In the genomic region with DNA sequence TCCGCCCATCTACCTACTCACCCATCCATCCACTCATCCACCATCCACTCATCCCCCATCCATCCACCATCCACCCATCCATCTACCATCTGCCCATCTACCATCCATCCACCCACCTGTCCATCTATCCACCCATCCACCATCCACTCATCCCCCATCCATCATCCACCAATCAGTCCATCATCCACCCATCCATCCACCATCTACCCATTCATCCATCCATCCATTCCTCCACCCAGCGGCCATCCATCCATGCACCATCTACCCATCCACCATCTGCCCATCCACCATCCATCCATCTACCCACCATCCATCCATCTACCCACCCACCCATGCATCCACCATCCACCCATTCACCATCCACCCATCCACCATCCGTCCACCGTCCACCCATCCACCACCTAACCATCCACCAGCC, we compare ENCODE assay signal across 1 cellular context.
TF ChIP-seq lines count a peak whose summit lies in the region.

No MANE protein-coding gene starts in this region.

TF ChIP-seq in HEK293, 187 proteins besides CTCF, POLR2A, EP300 and RAD21 (continued from another document and continues in another):
- TF ChIP-seq KLF7 (tag by site-specific recombination; IDR thresholded peaks at IDR 0.05; ENCODE audit: borderline replicate concordance) (no peak), GLIS1 (tag by site-specific recombination; IDR thresholded peaks at IDR 0.05) (no peak), BCL11B (tag by site-specific recombination; IDR thresholded peaks at IDR 0.05; ENCODE audit: low read depth) (no peak; the same call in 1 of the 2 replicates), GFI1B (tag by site-specific recombination; IDR thresholded peaks at IDR 0.05) (no peak), ZNF146 (tag by site-specific recombination; IDR thresholded peaks at IDR 0.05) (no peak), ZNF140 (tag by site-specific recombination; IDR thresholded peaks at IDR 0.05) (no peak), SETDB1 (IDR thresholded peaks at IDR 0.05; ENCODE audit: insufficient read length, low read length) (no peak), ZNF133 (tag by site-specific recombination; IDR thresholded peaks at IDR 0.05) (peak; percentile 53), ZNF660 (tag by site-specific recombination; IDR thresholded peaks at IDR 0.05) (no peak), ZNF221 (tag by site-specific recombination; IDR thresholded peaks at IDR 0.05; ENCODE audit: borderline replicate concordance) (no peak), MEIS1 (CRISPR knock-in tag; IDR thresholded peaks at IDR 0.05; ENCODE audit: borderline replicate concordance) (no peak), ZNF248 (tag by site-specific recombination; IDR thresholded peaks at IDR 0.05) (peak; percentile 38; the same call in 1 of the 2 replicates), FEZF1 (tag by site-specific recombination; IDR thresholded peaks at IDR 0.05) (no peak), ZNF211 (tag by site-specific recombination; IDR thresholded peaks at IDR 0.05; ENCODE audit: low read depth) (no peak), YY1 (tag by site-specific recombination; IDR thresholded peaks at IDR 0.05) (no peak), SCRT1 (tag by site-specific recombination; IDR thresholded peaks at IDR 0.05; ENCODE audit: borderline replicate concordance) (no peak), ZSCAN23 (tag by site-specific recombination; IDR thresholded peaks at IDR 0.05) (0 out of 2 replicates have a peak, but pooled peaks have one; percentile 16), ZNF202 (tag by site-specific recombination; IDR thresholded peaks at IDR 0.05; ENCODE audit: borderline replicate concordance) (no peak), ZNF223 (tag by site-specific recombination; IDR thresholded peaks at IDR 0.05) (no peak), KLF8 (tag by site-specific recombination; IDR thresholded peaks at IDR 0.05) (peak; percentile 54; the same call in 1 of the 2 replicates), REPIN1 (tag by site-specific recombination; IDR thresholded peaks at IDR 0.05; ENCODE audit: low read depth) (no peak), ZNF24 (tag by site-specific recombination; IDR thresholded peaks at IDR 0.05) (no peak), ZNF37A (tag by site-specific recombination; IDR thresholded peaks at IDR 0.05) (no peak), ZNF707 (tag by site-specific recombination; IDR thresholded peaks at IDR 0.05) (peak; percentile 29; the same call in 1 of the 2 replicates), ZNF423 (tag by site-specific recombination; IDR thresholded peaks at IDR 0.05) (no peak), TRIM28 (IDR thresholded peaks at IDR 0.05; ENCODE audit: borderline replicate concordance, low read length) (no peak), ZNF335 (tag by site-specific recombination; conservative IDR thresholded peaks at IDR 0.05) (no peak), OSR2 (tag by site-specific recombination; IDR thresholded peaks at IDR 0.05) (no peak), ZNF341 (tag by site-specific recombination; IDR thresholded peaks at IDR 0.05; ENCODE audit: low read depth) (no peak), ZBTB20 (tag by site-specific recombination; IDR thresholded peaks at IDR 0.05) (no peak), ZNF747 (tag by site-specific recombination; IDR thresholded peaks at IDR 0.05) (no peak), ZNF624 (tag by site-specific recombination; IDR thresholded peaks at IDR 0.05) (no peak), GLI4 (tag by site-specific recombination; IDR thresholded peaks at IDR 0.05) (0 out of 2 replicates have a peak, but pooled peaks have one; percentile 56), ZNF266 (tag by site-specific recombination; IDR thresholded peaks at IDR 0.05; ENCODE audit: low read depth) (peak; percentile 60; the same call in 1 of the 2 replicates)
- TF ChIP-seq, protein P1, sequence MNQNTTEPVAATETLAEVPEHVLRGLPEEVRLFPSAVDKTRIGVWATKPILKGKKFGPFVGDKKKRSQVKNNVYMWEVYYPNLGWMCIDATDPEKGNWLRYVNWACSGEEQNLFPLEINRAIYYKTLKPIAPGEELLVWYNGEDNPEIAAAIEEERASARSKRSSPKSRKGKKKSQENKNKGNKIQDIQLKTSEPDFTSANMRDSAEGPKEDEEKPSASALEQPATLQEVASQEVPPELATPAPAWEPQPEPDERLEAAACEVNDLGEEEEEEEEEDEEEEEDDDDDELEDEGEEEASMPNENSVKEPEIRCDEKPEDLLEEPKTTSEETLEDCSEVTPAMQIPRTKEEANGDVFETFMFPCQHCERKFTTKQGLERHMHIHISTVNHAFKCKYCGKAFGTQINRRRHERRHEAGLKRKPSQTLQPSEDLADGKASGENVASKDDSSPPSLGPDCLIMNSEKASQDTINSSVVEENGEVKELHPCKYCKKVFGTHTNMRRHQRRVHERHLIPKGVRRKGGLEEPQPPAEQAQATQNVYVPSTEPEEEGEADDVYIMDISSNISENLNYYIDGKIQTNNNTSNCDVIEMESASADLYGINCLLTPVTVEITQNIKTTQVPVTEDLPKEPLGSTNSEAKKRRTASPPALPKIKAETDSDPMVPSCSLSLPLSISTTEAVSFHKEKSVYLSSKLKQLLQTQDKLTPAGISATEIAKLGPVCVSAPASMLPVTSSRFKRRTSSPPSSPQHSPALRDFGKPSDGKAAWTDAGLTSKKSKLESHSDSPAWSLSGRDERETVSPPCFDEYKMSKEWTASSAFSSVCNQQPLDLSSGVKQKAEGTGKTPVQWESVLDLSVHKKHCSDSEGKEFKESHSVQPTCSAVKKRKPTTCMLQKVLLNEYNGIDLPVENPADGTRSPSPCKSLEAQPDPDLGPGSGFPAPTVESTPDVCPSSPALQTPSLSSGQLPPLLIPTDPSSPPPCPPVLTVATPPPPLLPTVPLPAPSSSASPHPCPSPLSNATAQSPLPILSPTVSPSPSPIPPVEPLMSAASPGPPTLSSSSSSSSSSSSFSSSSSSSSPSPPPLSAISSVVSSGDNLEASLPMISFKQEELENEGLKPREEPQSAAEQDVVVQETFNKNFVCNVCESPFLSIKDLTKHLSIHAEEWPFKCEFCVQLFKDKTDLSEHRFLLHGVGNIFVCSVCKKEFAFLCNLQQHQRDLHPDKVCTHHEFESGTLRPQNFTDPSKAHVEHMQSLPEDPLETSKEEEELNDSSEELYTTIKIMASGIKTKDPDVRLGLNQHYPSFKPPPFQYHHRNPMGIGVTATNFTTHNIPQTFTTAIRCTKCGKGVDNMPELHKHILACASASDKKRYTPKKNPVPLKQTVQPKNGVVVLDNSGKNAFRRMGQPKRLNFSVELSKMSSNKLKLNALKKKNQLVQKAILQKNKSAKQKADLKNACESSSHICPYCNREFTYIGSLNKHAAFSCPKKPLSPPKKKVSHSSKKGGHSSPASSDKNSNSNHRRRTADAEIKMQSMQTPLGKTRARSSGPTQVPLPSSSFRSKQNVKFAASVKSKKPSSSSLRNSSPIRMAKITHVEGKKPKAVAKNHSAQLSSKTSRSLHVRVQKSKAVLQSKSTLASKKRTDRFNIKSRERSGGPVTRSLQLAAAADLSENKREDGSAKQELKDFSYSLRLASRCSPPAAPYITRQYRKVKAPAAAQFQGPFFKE (tag by site-specific recombination; IDR thresholded peaks at IDR 0.05; ENCODE audit: borderline replicate concordance) = 0 out of 2 replicates have a peak, but pooled peaks have one; percentile 28
- TF ChIP-seq, protein P2, sequence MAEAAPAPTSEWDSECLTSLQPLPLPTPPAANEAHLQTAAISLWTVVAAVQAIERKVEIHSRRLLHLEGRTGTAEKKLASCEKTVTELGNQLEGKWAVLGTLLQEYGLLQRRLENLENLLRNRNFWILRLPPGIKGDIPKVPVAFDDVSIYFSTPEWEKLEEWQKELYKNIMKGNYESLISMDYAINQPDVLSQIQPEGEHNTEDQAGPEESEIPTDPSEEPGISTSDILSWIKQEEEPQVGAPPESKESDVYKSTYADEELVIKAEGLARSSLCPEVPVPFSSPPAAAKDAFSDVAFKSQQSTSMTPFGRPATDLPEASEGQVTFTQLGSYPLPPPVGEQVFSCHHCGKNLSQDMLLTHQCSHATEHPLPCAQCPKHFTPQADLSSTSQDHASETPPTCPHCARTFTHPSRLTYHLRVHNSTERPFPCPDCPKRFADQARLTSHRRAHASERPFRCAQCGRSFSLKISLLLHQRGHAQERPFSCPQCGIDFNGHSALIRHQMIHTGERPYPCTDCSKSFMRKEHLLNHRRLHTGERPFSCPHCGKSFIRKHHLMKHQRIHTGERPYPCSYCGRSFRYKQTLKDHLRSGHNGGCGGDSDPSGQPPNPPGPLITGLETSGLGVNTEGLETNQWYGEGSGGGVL (tag by site-specific recombination; IDR thresholded peaks at IDR 0.05) = 0 out of 2 replicates have a peak, but pooled peaks have one; percentile 16
- TF ChIP-seq, protein P3, sequence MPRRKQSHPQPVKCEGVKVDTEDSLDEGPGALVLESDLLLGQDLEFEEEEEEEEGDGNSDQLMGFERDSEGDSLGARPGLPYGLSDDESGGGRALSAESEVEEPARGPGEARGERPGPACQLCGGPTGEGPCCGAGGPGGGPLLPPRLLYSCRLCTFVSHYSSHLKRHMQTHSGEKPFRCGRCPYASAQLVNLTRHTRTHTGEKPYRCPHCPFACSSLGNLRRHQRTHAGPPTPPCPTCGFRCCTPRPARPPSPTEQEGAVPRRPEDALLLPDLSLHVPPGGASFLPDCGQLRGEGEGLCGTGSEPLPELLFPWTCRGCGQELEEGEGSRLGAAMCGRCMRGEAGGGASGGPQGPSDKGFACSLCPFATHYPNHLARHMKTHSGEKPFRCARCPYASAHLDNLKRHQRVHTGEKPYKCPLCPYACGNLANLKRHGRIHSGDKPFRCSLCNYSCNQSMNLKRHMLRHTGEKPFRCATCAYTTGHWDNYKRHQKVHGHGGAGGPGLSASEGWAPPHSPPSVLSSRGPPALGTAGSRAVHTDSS (tag by site-specific recombination; IDR thresholded peaks at IDR 0.05) = no peak
- TF ChIP-seq, protein P4, sequence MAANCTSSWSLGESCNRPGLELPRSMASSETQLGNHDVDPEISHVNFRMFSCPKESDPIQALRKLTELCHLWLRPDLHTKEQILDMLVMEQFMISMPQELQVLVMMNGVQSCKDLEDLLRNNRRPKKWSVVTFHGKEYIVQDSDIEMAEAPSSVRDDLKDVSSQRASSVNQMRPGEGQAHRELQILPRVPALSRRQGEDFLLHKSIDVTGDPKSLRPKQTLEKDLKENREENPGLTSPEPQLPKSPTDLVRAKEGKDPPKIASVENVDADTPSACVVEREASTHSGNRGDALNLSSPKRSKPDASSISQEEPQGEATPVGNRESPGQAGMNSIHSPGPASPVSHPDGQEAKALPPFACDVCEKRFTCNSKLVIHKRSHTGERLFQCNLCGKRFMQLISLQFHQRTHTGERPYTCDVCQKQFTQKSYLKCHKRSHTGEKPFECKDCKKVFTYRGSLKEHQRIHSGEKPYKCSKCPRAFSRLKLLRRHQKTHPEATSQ (tag by site-specific recombination; IDR thresholded peaks at IDR 0.05) = no peak
- TF ChIP-seq, protein P5, sequence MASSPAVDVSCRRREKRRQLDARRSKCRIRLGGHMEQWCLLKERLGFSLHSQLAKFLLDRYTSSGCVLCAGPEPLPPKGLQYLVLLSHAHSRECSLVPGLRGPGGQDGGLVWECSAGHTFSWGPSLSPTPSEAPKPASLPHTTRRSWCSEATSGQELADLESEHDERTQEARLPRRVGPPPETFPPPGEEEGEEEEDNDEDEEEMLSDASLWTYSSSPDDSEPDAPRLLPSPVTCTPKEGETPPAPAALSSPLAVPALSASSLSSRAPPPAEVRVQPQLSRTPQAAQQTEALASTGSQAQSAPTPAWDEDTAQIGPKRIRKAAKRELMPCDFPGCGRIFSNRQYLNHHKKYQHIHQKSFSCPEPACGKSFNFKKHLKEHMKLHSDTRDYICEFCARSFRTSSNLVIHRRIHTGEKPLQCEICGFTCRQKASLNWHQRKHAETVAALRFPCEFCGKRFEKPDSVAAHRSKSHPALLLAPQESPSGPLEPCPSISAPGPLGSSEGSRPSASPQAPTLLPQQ (tag by site-specific recombination; IDR thresholded peaks at IDR 0.05) = no peak
- TF ChIP-seq, protein P6, sequence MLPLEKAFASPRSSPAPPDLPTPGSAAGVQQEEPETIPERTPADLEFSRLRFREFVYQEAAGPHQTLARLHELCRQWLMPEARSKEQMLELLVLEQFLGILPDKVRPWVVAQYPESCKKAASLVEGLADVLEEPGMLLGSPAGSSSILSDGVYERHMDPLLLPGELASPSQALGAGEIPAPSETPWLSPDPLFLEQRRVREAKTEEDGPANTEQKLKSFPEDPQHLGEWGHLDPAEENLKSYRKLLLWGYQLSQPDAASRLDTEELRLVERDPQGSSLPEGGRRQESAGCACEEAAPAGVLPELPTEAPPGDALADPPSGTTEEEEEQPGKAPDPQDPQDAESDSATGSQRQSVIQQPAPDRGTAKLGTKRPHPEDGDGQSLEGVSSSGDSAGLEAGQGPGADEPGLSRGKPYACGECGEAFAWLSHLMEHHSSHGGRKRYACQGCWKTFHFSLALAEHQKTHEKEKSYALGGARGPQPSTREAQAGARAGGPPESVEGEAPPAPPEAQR (tag by site-specific recombination; IDR thresholded peaks at IDR 0.05) = 0 out of 2 replicates have a peak, but pooled peaks have one; percentile 11
- TF ChIP-seq, protein P7, sequence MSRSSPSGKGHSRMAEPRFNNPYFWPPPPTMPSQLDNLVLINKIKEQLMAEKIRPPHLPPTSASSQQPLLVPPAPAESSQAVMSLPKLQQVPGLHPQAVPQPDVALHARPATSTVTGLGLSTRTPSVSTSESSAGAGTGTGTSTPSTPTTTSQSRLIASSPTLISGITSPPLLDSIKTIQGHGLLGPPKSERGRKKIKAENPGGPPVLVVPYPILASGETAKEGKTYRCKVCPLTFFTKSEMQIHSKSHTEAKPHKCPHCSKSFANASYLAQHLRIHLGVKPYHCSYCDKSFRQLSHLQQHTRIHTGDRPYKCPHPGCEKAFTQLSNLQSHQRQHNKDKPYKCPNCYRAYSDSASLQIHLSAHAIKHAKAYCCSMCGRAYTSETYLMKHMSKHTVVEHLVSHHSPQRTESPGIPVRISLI (tag by site-specific recombination; IDR thresholded peaks at IDR 0.05) = no peak
- TF ChIP-seq, protein P8, sequence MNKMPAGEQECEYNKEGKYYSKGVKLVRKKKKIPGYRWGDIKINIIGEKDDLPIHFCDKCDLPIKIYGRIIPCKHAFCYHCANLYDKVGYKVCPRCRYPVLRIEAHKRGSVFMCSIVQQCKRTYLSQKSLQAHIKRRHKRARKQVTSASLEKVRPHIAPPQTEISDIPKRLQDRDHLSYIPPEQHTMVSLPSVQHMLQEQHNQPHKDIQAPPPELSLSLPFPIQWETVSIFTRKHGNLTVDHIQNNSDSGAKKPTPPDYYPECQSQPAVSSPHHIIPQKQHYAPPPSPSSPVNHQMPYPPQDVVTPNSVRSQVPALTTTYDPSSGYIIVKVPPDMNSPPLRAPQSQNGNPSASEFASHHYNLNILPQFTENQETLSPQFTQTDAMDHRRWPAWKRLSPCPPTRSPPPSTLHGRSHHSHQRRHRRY (tag by site-specific recombination; IDR thresholded peaks at IDR 0.05) = 0 out of 2 replicates have a peak, but pooled peaks have one; percentile 48
- TF ChIP-seq, protein P9, sequence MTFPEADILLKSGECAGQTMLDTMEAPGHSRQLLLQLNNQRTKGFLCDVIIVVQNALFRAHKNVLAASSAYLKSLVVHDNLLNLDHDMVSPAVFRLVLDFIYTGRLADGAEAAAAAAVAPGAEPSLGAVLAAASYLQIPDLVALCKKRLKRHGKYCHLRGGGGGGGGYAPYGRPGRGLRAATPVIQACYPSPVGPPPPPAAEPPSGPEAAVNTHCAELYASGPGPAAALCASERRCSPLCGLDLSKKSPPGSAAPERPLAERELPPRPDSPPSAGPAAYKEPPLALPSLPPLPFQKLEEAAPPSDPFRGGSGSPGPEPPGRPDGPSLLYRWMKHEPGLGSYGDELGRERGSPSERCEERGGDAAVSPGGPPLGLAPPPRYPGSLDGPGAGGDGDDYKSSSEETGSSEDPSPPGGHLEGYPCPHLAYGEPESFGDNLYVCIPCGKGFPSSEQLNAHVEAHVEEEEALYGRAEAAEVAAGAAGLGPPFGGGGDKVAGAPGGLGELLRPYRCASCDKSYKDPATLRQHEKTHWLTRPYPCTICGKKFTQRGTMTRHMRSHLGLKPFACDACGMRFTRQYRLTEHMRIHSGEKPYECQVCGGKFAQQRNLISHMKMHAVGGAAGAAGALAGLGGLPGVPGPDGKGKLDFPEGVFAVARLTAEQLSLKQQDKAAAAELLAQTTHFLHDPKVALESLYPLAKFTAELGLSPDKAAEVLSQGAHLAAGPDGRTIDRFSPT (tag by site-specific recombination; IDR thresholded peaks at IDR 0.05) = peak; percentile 56; the same call in 1 of the 2 replicates
